Comparison of ENCODE assay signal across 1 cellular context in the genomic region with DNA sequence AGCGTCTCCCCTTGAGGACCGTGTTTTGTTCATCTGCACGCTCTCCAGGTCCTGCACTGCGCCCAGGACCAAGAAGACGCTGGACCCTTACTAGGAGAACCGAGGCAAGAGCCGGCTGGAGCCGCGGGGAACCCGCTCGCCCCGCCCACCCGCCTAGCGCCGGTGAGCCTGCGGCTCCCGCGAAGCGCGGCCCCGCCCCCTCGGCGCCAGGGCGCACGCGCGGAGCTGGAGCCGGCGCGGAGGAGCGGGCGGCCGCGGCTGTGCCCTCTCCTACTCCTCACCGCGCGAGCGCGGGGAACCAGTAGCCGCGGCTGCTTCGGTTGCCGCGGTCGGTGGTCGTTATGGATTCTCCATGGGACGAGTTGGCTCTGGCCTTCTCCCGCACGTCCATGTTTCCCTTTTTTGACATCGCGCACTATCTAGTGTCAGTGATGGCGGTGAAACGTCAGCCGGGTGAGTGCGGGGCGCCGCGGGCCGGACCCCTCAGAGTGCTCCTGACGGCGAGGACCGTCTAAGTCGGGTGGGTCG.
TF ChIP-seq lines count a peak whose summit lies in the region.

A gene with protein sequence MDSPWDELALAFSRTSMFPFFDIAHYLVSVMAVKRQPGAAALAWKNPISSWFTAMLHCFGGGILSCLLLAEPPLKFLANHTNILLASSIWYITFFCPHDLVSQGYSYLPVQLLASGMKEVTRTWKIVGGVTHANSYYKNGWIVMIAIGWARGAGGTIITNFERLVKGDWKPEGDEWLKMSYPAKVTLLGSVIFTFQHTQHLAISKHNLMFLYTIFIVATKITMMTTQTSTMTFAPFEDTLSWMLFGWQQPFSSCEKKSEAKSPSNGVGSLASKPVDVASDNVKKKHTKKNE (plus strand): TSS at position 222 of the 528 bp plus-strand sequence. CDS start 120 bp downstream, at position 342.

TF ChIP-seq in HepG2, 621 proteins besides CTCF, POLR2A, EP300 and RAD21 (continued from another document and continues in another):
- TF ChIP-seq GTF2F1 (IDR thresholded peaks at IDR 0.05; ENCODE audit: low read length) = no peak
- TF ChIP-seq TBX3 (IDR thresholded peaks at IDR 0.05; ENCODE audit: borderline replicate concordance) = no peak
- TF ChIP-seq KAT8 (CRISPR knock-in tag; IDR thresholded peaks at IDR 0.05) = no peak
- TF ChIP-seq TP53 (CRISPR knock-in tag; conservative IDR thresholded peaks at IDR 0.05) = no peak
- no peak for TF ChIP-seq ZFYVE20 (CRISPR knock-in tag; IDR thresholded peaks at IDR 0.05; ENCODE audit: borderline replicate concordance, low read depth)
- peak; percentile 55; the same call in 1 of the 2 replicates for TF ChIP-seq TAF1 (CRISPR knock-in tag; IDR thresholded peaks at IDR 0.05)
- TF ChIP-seq NAIF1 (CRISPR knock-in tag; IDR thresholded peaks at IDR 0.05; ENCODE audit: borderline replicate concordance) = no peak
- TF ChIP-seq ZNF713 (CRISPR knock-in tag; IDR thresholded peaks at IDR 0.05) = no peak
- no peak for TF ChIP-seq ZNF468 (CRISPR knock-in tag; IDR thresholded peaks at IDR 0.05)
- TF ChIP-seq, protein P1, sequence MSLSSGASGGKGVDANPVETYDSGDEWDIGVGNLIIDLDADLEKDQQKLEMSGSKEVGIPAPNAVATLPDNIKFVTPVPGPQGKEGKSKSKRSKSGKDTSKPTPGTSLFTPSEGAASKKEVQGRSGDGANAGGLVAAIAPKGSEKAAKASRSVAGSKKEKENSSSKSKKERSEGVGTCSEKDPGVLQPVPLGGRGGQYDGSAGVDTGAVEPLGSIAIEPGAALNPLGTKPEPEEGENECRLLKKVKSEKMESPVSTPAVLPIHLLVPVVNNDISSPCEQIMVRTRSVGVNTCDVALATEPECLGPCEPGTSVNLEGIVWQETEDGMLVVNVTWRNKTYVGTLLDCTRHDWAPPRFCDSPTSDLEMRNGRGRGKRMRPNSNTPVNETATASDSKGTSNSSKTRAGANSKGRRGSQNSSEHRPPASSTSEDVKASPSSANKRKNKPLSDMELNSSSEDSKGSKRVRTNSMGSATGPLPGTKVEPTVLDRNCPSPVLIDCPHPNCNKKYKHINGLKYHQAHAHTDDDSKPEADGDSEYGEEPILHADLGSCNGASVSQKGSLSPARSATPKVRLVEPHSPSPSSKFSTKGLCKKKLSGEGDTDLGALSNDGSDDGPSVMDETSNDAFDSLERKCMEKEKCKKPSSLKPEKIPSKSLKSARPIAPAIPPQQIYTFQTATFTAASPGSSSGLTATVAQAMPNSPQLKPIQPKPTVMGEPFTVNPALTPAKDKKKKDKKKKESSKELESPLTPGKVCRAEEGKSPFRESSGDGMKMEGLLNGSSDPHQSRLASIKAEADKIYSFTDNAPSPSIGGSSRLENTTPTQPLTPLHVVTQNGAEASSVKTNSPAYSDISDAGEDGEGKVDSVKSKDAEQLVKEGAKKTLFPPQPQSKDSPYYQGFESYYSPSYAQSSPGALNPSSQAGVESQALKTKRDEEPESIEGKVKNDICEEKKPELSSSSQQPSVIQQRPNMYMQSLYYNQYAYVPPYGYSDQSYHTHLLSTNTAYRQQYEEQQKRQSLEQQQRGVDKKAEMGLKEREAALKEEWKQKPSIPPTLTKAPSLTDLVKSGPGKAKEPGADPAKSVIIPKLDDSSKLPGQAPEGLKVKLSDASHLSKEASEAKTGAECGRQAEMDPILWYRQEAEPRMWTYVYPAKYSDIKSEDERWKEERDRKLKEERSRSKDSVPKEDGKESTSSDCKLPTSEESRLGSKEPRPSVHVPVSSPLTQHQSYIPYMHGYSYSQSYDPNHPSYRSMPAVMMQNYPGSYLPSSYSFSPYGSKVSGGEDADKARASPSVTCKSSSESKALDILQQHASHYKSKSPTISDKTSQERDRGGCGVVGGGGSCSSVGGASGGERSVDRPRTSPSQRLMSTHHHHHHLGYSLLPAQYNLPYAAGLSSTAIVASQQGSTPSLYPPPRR (CRISPR knock-in tag; IDR thresholded peaks at IDR 0.05; ENCODE audit: borderline replicate concordance) = no peak; the same call in 1 of the 2 replicates
- no peak for TF ChIP-seq FOXO1 (CRISPR knock-in tag; IDR thresholded peaks at IDR 0.05)
- no peak for TF ChIP-seq ZNF441 (CRISPR knock-in tag; IDR thresholded peaks at IDR 0.05; ENCODE audit: borderline replicate concordance)
- TF ChIP-seq CCDC6 (CRISPR knock-in tag; IDR thresholded peaks at IDR 0.05) = 0 out of 2 replicates have a peak, but pooled peaks have one; percentile 14
- TF ChIP-seq RFXAP (CRISPR knock-in tag; IDR thresholded peaks at IDR 0.05; ENCODE audit: borderline replicate concordance) = 0 out of 2 replicates have a peak, but pooled peaks have one; percentile 8
- peak; percentile 72 for TF ChIP-seq PHF8 (CRISPR knock-in tag; IDR thresholded peaks at IDR 0.05)
- TF ChIP-seq REPIN1 (CRISPR knock-in tag; IDR thresholded peaks at IDR 0.05; ENCODE audit: borderline replicate concordance, low read depth) = no peak
- TF ChIP-seq TBP (CRISPR knock-in tag; IDR thresholded peaks at IDR 0.05) = no peak
- TF ChIP-seq ZNF33B (CRISPR knock-in tag; IDR thresholded peaks at IDR 0.05) = no peak
- TF ChIP-seq, protein P2, sequence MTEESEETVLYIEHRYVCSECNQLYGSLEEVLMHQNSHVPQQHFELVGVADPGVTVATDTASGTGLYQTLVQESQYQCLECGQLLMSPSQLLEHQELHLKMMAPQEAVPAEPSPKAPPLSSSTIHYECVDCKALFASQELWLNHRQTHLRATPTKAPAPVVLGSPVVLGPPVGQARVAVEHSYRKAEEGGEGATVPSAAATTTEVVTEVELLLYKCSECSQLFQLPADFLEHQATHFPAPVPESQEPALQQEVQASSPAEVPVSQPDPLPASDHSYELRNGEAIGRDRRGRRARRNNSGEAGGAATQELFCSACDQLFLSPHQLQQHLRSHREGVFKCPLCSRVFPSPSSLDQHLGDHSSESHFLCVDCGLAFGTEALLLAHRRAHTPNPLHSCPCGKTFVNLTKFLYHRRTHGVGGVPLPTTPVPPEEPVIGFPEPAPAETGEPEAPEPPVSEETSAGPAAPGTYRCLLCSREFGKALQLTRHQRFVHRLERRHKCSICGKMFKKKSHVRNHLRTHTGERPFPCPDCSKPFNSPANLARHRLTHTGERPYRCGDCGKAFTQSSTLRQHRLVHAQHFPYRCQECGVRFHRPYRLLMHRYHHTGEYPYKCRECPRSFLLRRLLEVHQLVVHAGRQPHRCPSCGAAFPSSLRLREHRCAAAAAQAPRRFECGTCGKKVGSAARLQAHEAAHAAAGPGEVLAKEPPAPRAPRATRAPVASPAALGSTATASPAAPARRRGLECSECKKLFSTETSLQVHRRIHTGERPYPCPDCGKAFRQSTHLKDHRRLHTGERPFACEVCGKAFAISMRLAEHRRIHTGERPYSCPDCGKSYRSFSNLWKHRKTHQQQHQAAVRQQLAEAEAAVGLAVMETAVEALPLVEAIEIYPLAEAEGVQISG (CRISPR knock-in tag; IDR thresholded peaks at IDR 0.05) = no peak
- TF ChIP-seq ZNF367 (CRISPR knock-in tag; IDR thresholded peaks at IDR 0.05; ENCODE audit: borderline replicate concordance) = no peak
- TF ChIP-seq BCL6 (CRISPR knock-in tag; IDR thresholded peaks at IDR 0.05) = no peak
- no peak for TF ChIP-seq ZBTB3 (CRISPR knock-in tag; IDR thresholded peaks at IDR 0.05; ENCODE audit: borderline replicate concordance, low read depth)
- TF ChIP-seq, protein P3, sequence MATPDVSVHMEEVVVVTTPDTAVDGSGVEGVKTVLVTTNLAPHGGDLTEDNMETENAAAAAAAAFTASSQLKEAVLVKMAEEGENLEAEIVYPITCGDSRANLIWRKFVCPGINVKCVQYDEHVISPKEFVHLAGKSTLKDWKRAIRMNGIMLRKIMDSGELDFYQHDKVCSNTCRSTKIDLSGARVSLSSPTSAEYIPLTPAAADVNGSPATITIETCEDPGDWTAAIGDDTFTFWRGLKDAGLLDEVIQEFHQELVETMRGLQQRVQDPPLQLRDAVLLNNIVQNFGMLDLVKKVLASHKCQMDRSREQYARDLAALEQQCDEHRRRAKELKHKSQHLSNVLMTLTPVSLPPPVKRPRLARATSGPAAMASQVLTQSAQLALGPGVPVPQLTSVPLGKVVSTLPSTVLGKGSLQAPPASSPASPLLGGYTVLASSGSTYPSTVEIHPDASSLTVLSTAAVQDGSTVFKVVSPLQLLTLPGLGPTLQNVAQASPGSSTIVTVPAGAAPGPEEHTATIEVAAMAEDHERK (CRISPR knock-in tag; IDR thresholded peaks at IDR 0.05; ENCODE audit: low read depth) = no peak
- no peak for TF ChIP-seq SETDB1 (CRISPR knock-in tag; IDR thresholded peaks at IDR 0.05; ENCODE audit: borderline replicate concordance)
- TF ChIP-seq ZNF883 (CRISPR knock-in tag; IDR thresholded peaks at IDR 0.05; ENCODE audit: not compliant biosample characterization) = no peak
- TF ChIP-seq, protein P4, sequence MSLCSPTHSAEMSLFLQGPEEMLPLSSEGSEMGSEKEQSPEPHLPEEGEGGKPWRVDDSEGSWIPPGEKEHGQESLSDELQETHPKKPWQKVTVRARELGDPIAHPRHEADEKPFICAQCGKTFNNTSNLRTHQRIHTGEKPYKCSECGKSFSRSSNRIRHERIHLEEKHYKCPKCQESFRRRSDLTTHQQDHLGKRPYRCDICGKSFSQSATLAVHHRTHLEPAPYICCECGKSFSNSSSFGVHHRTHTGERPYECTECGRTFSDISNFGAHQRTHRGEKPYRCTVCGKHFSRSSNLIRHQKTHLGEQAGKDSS (CRISPR knock-in tag; IDR thresholded peaks at IDR 0.05; ENCODE audit: borderline replicate concordance, low read depth) = peak; percentile 43; the same call in 1 of the 2 replicates
- TF ChIP-seq ZFP90 (CRISPR knock-in tag; IDR thresholded peaks at IDR 0.05; ENCODE audit: borderline replicate concordance) = no peak
- TF ChIP-seq TARDBP (CRISPR knock-in tag; IDR thresholded peaks at IDR 0.05) = 0 out of 2 replicates have a peak, but pooled peaks have one; percentile 11
- no peak for TF ChIP-seq ZBTB42 (CRISPR knock-in tag; IDR thresholded peaks at IDR 0.05)
- TF ChIP-seq, protein P5, sequence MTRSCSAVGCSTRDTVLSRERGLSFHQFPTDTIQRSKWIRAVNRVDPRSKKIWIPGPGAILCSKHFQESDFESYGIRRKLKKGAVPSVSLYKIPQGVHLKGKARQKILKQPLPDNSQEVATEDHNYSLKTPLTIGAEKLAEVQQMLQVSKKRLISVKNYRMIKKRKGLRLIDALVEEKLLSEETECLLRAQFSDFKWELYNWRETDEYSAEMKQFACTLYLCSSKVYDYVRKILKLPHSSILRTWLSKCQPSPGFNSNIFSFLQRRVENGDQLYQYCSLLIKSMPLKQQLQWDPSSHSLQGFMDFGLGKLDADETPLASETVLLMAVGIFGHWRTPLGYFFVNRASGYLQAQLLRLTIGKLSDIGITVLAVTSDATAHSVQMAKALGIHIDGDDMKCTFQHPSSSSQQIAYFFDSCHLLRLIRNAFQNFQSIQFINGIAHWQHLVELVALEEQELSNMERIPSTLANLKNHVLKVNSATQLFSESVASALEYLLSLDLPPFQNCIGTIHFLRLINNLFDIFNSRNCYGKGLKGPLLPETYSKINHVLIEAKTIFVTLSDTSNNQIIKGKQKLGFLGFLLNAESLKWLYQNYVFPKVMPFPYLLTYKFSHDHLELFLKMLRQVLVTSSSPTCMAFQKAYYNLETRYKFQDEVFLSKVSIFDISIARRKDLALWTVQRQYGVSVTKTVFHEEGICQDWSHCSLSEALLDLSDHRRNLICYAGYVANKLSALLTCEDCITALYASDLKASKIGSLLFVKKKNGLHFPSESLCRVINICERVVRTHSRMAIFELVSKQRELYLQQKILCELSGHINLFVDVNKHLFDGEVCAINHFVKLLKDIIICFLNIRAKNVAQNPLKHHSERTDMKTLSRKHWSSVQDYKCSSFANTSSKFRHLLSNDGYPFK (CRISPR knock-in tag; IDR thresholded peaks at IDR 0.05; ENCODE audit: borderline replicate concordance) = no peak
- no peak for TF ChIP-seq MIXL1 (CRISPR knock-in tag; IDR thresholded peaks at IDR 0.05)
- TF ChIP-seq, protein P6, sequence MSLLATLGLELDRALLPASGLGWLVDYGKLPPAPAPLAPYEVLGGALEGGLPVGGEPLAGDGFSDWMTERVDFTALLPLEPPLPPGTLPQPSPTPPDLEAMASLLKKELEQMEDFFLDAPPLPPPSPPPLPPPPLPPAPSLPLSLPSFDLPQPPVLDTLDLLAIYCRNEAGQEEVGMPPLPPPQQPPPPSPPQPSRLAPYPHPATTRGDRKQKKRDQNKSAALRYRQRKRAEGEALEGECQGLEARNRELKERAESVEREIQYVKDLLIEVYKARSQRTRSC (CRISPR knock-in tag; IDR thresholded peaks at IDR 0.05; ENCODE audit: low read depth) = no peak
- TF ChIP-seq ZNF749 (CRISPR knock-in tag; IDR thresholded peaks at IDR 0.05; ENCODE audit: borderline replicate concordance) = no peak
- no peak for TF ChIP-seq ATM (IDR thresholded peaks at IDR 0.05; ENCODE audit: borderline replicate concordance)
- TF ChIP-seq, protein P7, sequence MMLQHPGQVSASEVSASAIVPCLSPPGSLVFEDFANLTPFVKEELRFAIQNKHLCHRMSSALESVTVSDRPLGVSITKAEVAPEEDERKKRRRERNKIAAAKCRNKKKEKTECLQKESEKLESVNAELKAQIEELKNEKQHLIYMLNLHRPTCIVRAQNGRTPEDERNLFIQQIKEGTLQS (CRISPR knock-in tag; IDR thresholded peaks at IDR 0.05) = no peak
- no peak for TF ChIP-seq ZNF234 (CRISPR knock-in tag; conservative IDR thresholded peaks at IDR 0.05)
- TF ChIP-seq ZNF546 (CRISPR knock-in tag; conservative IDR thresholded peaks at IDR 0.05) = no peak
- no peak for TF ChIP-seq FOXK2 (IDR thresholded peaks at IDR 0.05)
- TF ChIP-seq ATF1 (CRISPR knock-in tag; IDR thresholded peaks at IDR 0.05) = no peak
- TF ChIP-seq ZNF292 (CRISPR knock-in tag; IDR thresholded peaks at IDR 0.05; ENCODE audit: borderline replicate concordance, low read depth) = no peak
